ENCODE assay signal across 11 cellular contexts in the genomic region with DNA sequence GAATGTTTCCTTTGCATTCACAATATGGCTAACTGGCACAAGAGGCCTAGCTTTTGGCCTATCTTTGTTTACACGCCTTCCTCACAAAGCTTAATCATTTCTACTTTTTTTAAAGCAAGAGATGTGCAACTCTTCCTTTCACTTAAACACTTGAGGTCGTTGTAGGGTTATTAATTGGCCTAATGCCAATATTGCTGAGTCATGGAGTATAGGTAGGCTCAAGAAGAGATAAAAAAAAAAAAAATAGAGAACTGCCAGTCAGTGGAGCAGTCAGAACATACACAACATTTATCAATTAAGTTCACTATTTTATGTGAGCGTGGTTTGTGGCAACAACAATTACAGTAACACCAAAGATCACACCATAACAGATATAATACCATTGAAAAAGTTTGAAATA. TPM values are rescaled to one million over a fixed set of nuclear protein-coding genes. Genes with fewer than 3 reads are reported as not detected.
DNase-seq lines count a peak whose midpoint lies in the region; ATAC-seq and TF ChIP-seq lines count a peak whose summit lies in the region.
"Had no signal": no experiment of that assay in that cellular context is flagged by ENCODE, and none has a peak within 500 bp of the region (broad histone marks: within the 10 kb centered on the region; RNA-seq: fewer than 3 reads in every experiment).

No MANE protein-coding gene starts in this region.

- DNase-seq in activated naive CD4-positive, alpha-beta T cell treated with anti-CD3 and anti-CD28 coated beads, Interleukin-2, amount 10 ng/mL, durations not matched to agents 7 days and 5 days: no peak
- DNase-seq in activated naive CD4-positive, alpha-beta T cell (lab: John Stamatoyannopoulos, UW): no peak
- DNase-seq in RWPE1 (ENCODE audit: low spot score) (peak; percentile 56), epithelial cell of prostate (ENCODE audit: low read depth, low spot score) (peak; percentile 53), NCI-H526 treated with DMSO at 0.1 percent for 48 hours (lab: John Stamatoyannopoulos, UW) (no peak), left ventricle myocardium superior (no peak), ecto neural progenitor cell (ENCODE audit: low spot score) (no peak)
- no peak for DNase-seq in stimulated activated naive CD8-positive, alpha-beta T cell treated with anti-CD3 and anti-CD28 coated beads, Interleukin-15, amount 100 ng/mL, for 72 hours
- DNase-seq: HCEC 1CT, NCI-H2081 had no signal

- no peaks in the 10 kb centered on the region for H3K9me3 Mint-ChIP-seq in activated naive CD4-positive, alpha-beta T cell treated with anti-CD3 and anti-CD28 coated beads, Interleukin-2, amount 10 ng/mL, durations not matched to agents 7 days and 5 days
- no peaks in the 10 kb centered on the region for H3K9me3 Mint-ChIP-seq in stimulated activated naive CD8-positive, alpha-beta T cell treated with anti-CD3 and anti-CD28 coated beads, Interleukin-15, amount 100 ng/mL, for 72 hours

- H3K27me3 Mint-ChIP-seq in activated naive CD4-positive, alpha-beta T cell treated with anti-CD3 and anti-CD28 coated beads, Interleukin-2, amount 10 ng/mL, durations not matched to agents 7 days and 5 days: no peaks in the 10 kb centered on the region
- H3K27me3 Mint-ChIP-seq in stimulated activated naive CD8-positive, alpha-beta T cell treated with anti-CD3 and anti-CD28 coated beads, Interleukin-15, amount 100 ng/mL, for 72 hours: no peaks in the 10 kb centered on the region

- H3K27ac ChIP-seq in RWPE1 (no peak overlapping the region), epithelial cell of prostate (no peak overlapping the region)
- H3K27ac ChIP-seq: parathyroid adenoma had no signal

- peaks cover 36% of the 10 kb centered on the region for H3K4me1 Mint-ChIP-seq in activated naive CD4-positive, alpha-beta T cell treated with anti-CD3 and anti-CD28 coated beads, Interleukin-2, amount 10 ng/mL, durations not matched to agents 7 days and 5 days
- peaks cover 21% of the 10 kb centered on the region for H3K4me1 Mint-ChIP-seq in stimulated activated naive CD8-positive, alpha-beta T cell treated with anti-CD3 and anti-CD28 coated beads, Interleukin-15, amount 100 ng/mL, for 72 hours

- no peak overlapping the region for H3K4me3 Mint-ChIP-seq in activated naive CD4-positive, alpha-beta T cell treated with anti-CD3 and anti-CD28 coated beads, Interleukin-2, amount 10 ng/mL, durations not matched to agents 7 days and 5 days
- no peak overlapping the region for H3K4me3 Mint-ChIP-seq in stimulated activated naive CD8-positive, alpha-beta T cell treated with anti-CD3 and anti-CD28 coated beads, Interleukin-15, amount 100 ng/mL, for 72 hours

- POLR2A ChIA-PET in RWPE1 (lab: Yijun Ruan, JAX; ENCODE audit: low non-redundant PET): no interaction called here

- TF ChIP-seq CTCF in RWPE1 (conservative IDR thresholded peaks at IDR 0.05; ENCODE audit: low read depth): no peak

- H3K27ac Mint-ChIP-seq in activated naive CD4-positive, alpha-beta T cell treated with anti-CD3 and anti-CD28 coated beads, Interleukin-2, amount 10 ng/mL, durations not matched to agents 7 days and 5 days: peak overlapping the region; percentile 29
- peak overlapping the region; percentile 28 to 74 for H3K27ac Mint-ChIP-seq in stimulated activated naive CD8-positive, alpha-beta T cell treated with anti-CD3 and anti-CD28 coated beads, Interleukin-15, amount 100 ng/mL, for 72 hours

- CTCF ChIA-PET in activated naive CD4-positive, alpha-beta T cell treated with anti-CD3 and anti-CD28 coated beads, Interleukin-2, amount 10 ng/mL, durations not matched to agents 7 days and 5 days (lab: Charles Lee): interaction anchor here (0.9 kb wide), 1 partner anchor 59 kb away, joined by 3 read pairs; no protein-coding TSS in a partner anchor
- CTCF ChIA-PET in RWPE1 (lab: Yijun Ruan, JAX): no interaction called here

- H3K36me3 Mint-ChIP-seq in activated naive CD4-positive, alpha-beta T cell treated with anti-CD3 and anti-CD28 coated beads, Interleukin-2, amount 10 ng/mL, durations not matched to agents 7 days and 5 days: peaks cover 21% of the 10 kb centered on the region

- no peak for ATAC-seq in stimulated activated naive CD8-positive, alpha-beta T cell treated with anti-CD3 and anti-CD28 coated beads, Interleukin-15, amount 100 ng/mL, for 72 hours
- no peak for ATAC-seq in left ventricle myocardium superior

- intact Hi-C loops in left ventricle myocardium superior (cut with micrococcal nuclease): no loop called here

RNA-seq across cellular contexts. Expression of a gene that starts 5.9 kb away (rescaled TPM):
- 21.4 TPM for total RNA-seq in left ventricle myocardium superior

RNA-seq across cellular contexts. Expression of a gene that starts 6.2 kb away (rescaled TPM):
- total RNA-seq in left ventricle myocardium superior: 11.4 TPM

Comparison
In these comparisons a context has a peak if more than half of its experiments do, and no peak if none do; other contexts are left out.
1. DNase-seq: peak in RWPE1 (single experiment) and epithelial cell of prostate (single experiment); none in activated naive CD4-positive, alpha-beta T cell treated with anti-CD3 and anti-CD28 coated beads, Interleukin-2, amount 10 ng/mL, durations not matched to agents 7 days and 5 days (single experiment), activated naive CD4-positive, alpha-beta T cell (0 of 4), stimulated activated naive CD8-positive, alpha-beta T cell treated with anti-CD3 and anti-CD28 coated beads, Interleukin-15, amount 100 ng/mL, for 72 hours (0 of 2), NCI-H526 treated with DMSO at 0.1 percent for 48 hours (single experiment), left ventricle myocardium superior (single experiment) and ecto neural progenitor cell (single experiment).